In the genomic region with DNA sequence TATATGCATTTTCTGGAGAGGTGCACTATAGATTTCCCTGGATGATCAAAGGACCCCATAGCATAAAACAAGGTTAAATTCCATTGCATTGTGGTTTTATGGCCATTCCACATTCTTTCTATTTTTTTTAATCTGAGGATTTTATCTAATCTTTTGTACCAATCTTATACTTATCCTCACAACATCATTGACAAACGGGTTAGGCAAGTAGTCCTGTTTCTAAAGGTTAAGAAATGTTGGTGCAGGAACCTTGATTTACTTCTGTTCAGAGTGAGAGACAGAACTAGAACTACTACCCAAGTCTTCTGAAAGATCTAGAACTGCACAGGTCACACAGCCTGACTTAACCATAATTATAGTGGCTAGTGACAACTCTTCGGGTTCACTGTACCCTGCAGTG, we compare ENCODE assay signal across 25 cellular contexts. TPM values are rescaled to one million over a fixed set of nuclear protein-coding genes. Genes with fewer than 3 reads are reported as not detected.
DNase-seq lines count a peak whose midpoint lies in the region; ATAC-seq, FAIRE-seq and TF ChIP-seq lines count a peak whose summit lies in the region.
"Had no signal": no experiment of that assay in that cellular context is flagged by ENCODE, and none has a peak within 500 bp of the region (broad histone marks: within the 10 kb centered on the region; RNA-seq: fewer than 3 reads in every experiment).

No MANE protein-coding gene starts in this region.

- no TSS peak for BruUV-seq in Caco-2 (replicated peaks; lab: Mats Ljungman, UMichigan)
- BruUV-seq in PC-9 (replicated peaks; lab: Mats Ljungman, UMichigan), result no TSS peak

- peaks cover 23% of the 10 kb centered on the region for H3K4me1 Mint-ChIP-seq in Caco-2 (ENCODE audit: low read depth, unreplicated experiment)

- no peaks in the 10 kb centered on the region for H3K9me2 ChIP-seq in PC-9 (ENCODE audit: insufficient read depth)

- ATAC-seq in GM21619 (IDR thresholded peaks at IDR 0.05; ENCODE audit: unreplicated experiment), result no peak
- no peak for ATAC-seq in left colon
- ATAC-seq: A549, HCT116 had no signal

- peak; percentile 58 for FAIRE-seq in HTR-8/SVneo (lab: Jason Lieb, UNC)
- FAIRE-seq: A549, G401.6, GM12892 had no signal

- intact Hi-C loops in Caco-2 (cut with micrococcal nuclease; ENCODE audit: unreplicated experiment) (no loop called here), PC-9 (cut with micrococcal nuclease; ENCODE audit: unreplicated experiment) (no loop called here), left colon (cut with DNase I, micrococcal nuclease) (no loop called here)

- 0 out of 2 replicates have a peak overlapping the region, but pooled peaks have one; percentile 11 for H3K4me2 ChIP-seq in PC-9
- H3K4me2 ChIP-seq: A549; BLaER1 treated with 17β-estradiol and CSF1 and Interleukin-3, amounts not matched to agents 10 nM and 100 nM had no signal

- no peak overlapping the region for H3K27ac ChIP-seq in PC-9
- H3K27ac ChIP-seq: A549; BLaER1 treated with 17β-estradiol and CSF1 and Interleukin-3, amounts not matched to agents 10 nM and 100 nM; GM23248 had no signal

- H3K4me1 ChIP-seq in Caco-2 (peaks cover 84% of the 10 kb centered on the region), PC-9 (replicated peaks; ENCODE audit: insufficient read depth) (peaks cover 9% of the 10 kb centered on the region)
- H3K4me1 ChIP-seq: BE2C had no signal

- H3K79me2 ChIP-seq in PC-9 (ENCODE audit: low read depth), result no peaks in the 10 kb centered on the region

- H3K36me3 Mint-ChIP-seq in Caco-2 (ENCODE audit: insufficient read depth, unreplicated experiment), result no peaks in the 10 kb centered on the region
- H3K36me3 Mint-ChIP-seq: CD14-positive monocyte; CD8-positive, alpha-beta memory T cell had no signal

- CTCF ChIA-PET in Caco-2 (lab: Charles Lee), result no interaction called here
- CTCF ChIA-PET in PC-9 (lab: Charles Lee), result no interaction called here

- peaks cover 8% of the 10 kb centered on the region; the same call in 1 of the 2 replicates for H3F3A ChIP-seq in PC-9 (ENCODE audit: insufficient read depth, low read depth)

- no peaks in the 10 kb centered on the region for H3K9me3 ChIP-seq in Caco-2
- no peaks in the 10 kb centered on the region for H3K9me3 ChIP-seq in PC-9 (ENCODE audit: insufficient read depth, low read depth)
- H3K9me3 ChIP-seq: A549; BE2C; BLaER1 treated with 17β-estradiol and CSF1 and Interleukin-3, amounts not matched to agents 10 nM and 100 nM had no signal

- no peak for DNase-seq in Caco-2
- DNase-seq in HTR-8/SVneo (ENCODE audit: insufficient read length, low spot score), result no peak
- no peak for DNase-seq in PC-9
- peak; percentile 39 for DNase-seq in epithelial cell of esophagus (ENCODE audit: low read depth)
- DNase-seq in DMS53 treated with DMSO at 0.1 percent for 48 hours (lab: John Stamatoyannopoulos, UW; ENCODE audit: unreplicated experiment), result no peak
- no peak for DNase-seq in stimulated activated naive CD4-positive, alpha-beta T cell treated with Interleukin-2 at 50 U/mL for 16 hours (lab: John Stamatoyannopoulos, UW)
- no peak for DNase-seq in left colon
- DNase-seq: 8988T; ACHN; AML-193; BE2C; Calu3; CD4-positive, alpha-beta T cell; CD8-positive, alpha-beta memory T cell; DMS53; DND-41; GM23248; H9 had no signal

- H3K27me3 Mint-ChIP-seq in Caco-2 (ENCODE audit: insufficient read depth, unreplicated experiment), result no peaks in the 10 kb centered on the region

- TF ChIP-seq CTCF in Caco-2 (IDR thresholded peaks at IDR 0.05; ENCODE audit: insufficient read depth in 1 of 2, low read depth in 1 of 2, low read length in 1 of 2, severe bottlenecking in 1 of 2, unreplicated experiment in 1 of 2) (no peak), PC-9 (conservative IDR thresholded peaks at IDR 0.05) (no peak), epithelial cell of esophagus (IDR thresholded peaks at IDR 0.05; ENCODE audit: insufficient read depth, low read depth, low read length, missing control alignments) (no peak)

- H3K9me3 Mint-ChIP-seq in Caco-2 (ENCODE audit: unreplicated experiment), result no peaks in the 10 kb centered on the region
- H3K9me3 Mint-ChIP-seq: CD4-positive, alpha-beta T cell; CD8-positive, alpha-beta memory T cell; H9 had no signal

- peak overlapping the region; percentile 56 for H3K27ac Mint-ChIP-seq in Caco-2 (ENCODE audit: unreplicated experiment)
- H3K27ac Mint-ChIP-seq: CD14-positive monocyte; CD4-positive, alpha-beta T cell; CD8-positive, alpha-beta memory T cell; H9 had no signal

- no peaks in the 10 kb centered on the region for H4K20me1 ChIP-seq in PC-9 (ENCODE audit: insufficient read depth)
- H4K20me1 ChIP-seq: BLaER1 treated with 17β-estradiol and CSF1 and Interleukin-3, amounts not matched to agents 10 nM and 100 nM had no signal

- H3K27me3 ChIP-seq in Caco-2 (replicated peaks; ENCODE audit: control insufficient read depth, insufficient read depth, low read length) (no peaks in the 10 kb centered on the region), PC-9 (ENCODE audit: insufficient read depth, low read depth) (no peaks in the 10 kb centered on the region)
- H3K27me3 ChIP-seq: BLaER1 treated with 17β-estradiol and CSF1 and Interleukin-3, amounts not matched to agents 10 nM and 100 nM had no signal

- H3K36me3 ChIP-seq in Caco-2 (ENCODE audit: control insufficient read depth, insufficient read depth, low read length) (no peaks in the 10 kb centered on the region), PC-9 (ENCODE audit: low read depth) (no peaks in the 10 kb centered on the region)
- H3K36me3 ChIP-seq: BE2C; BLaER1 treated with 17β-estradiol and CSF1 and Interleukin-3, amounts not matched to agents 10 nM and 100 nM had no signal

- H2AFZ ChIP-seq in PC-9, result no peak overlapping the region
- H2AFZ ChIP-seq: GM23248 had no signal

- no peak overlapping the region for H3K4me3 ChIP-seq in Caco-2 (ENCODE audit: low read depth, low read length)
- no peak overlapping the region for H3K4me3 ChIP-seq in PC-9
- H3K4me3 ChIP-seq in epithelial cell of esophagus (ENCODE audit: low read length), result no peak overlapping the region
- H3K4me3 ChIP-seq: A549; BLaER1 treated with 17β-estradiol and CSF1 and Interleukin-3, amounts not matched to agents 10 nM and 100 nM; GM23248 had no signal

- peak overlapping the region; percentile 25 for H3K4me3 Mint-ChIP-seq in Caco-2 (ENCODE audit: unreplicated experiment)
- H3K4me3 Mint-ChIP-seq: CD14-positive monocyte; CD4-positive, alpha-beta T cell; CD8-positive, alpha-beta memory T cell; H9 had no signal

- POLR2A ChIA-PET in Caco-2 (lab: Charles Lee) (no interaction called here), PC-9 (lab: Charles Lee; ENCODE audit: unreplicated experiment) (no interaction called here)

RNA-seq across cellular contexts. Expression of gene DAB2, which starts 5.7 kb away (rescaled TPM):
- 133 and 135 TPM in 2 replicates for total RNA-seq in Caco-2 (2022)
- 21.0 and 25.8 TPM in 2 replicates for total RNA-seq in PC-9 (2021)
- total RNA-seq in left colon, result 10 to 100 TPM; 38.5 to 61.6 TPM
